Comparison of ENCODE assay signal across 8 cellular contexts in the genomic region with DNA sequence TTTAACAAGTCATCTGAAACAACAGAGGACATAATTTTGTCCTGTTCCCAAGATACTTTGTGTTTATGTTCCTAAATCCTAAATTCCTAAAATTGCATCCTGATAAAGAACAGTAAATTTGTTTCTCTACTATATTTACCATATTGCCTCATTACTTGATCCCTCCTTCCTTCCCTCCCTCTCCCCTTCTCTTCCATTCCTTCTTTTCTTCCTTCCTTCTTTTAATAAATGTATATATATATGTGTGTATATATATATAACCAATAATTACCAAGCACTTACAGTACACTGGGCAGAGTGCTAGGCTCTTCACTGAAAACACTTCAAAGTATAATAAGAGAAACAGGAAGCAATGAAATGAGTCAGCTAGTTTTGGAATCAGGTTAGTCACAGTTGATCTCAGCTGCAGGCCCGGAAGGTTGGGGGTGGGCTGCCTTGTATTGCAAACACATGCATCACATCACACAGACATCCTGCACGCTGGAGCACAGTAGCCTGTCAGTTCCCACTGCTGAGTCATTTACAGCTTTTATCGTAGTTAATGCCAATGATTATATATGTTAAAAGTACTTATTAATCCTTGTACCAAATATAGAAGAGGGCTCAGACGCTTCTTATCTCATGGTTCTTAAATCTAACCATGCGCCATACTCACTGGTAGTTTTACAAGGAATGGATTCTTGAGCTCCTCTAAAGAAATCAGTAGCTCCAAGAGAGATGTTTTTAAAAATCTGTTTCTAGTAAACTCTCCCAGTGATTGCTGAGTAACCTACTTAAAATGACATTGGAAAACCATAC.
DNase-seq lines count a peak whose midpoint lies in the region; ATAC-seq and TF ChIP-seq lines count a peak whose summit lies in the region.

No MANE protein-coding gene starts in this region.

- no peak overlapping the region for H2AFZ ChIP-seq in OCI-LY1 (ENCODE audit: low read length)

- no peak overlapping the region for H3K9ac ChIP-seq in OCI-LY1 (ENCODE audit: low read length)
- H3K9ac ChIP-seq in iPS-15b (ENCODE audit: low read depth, low read length): peak overlapping the region; percentile 8

- no peaks in the 10 kb centered on the region for H3K9me2 ChIP-seq in OCI-LY1 (ENCODE audit: low read depth, low read length)

- no peak overlapping the region for H3K27ac Mint-ChIP-seq in progenitor cell of endocrine pancreas

- H3K27me3 ChIP-seq in OCI-LY1 (ENCODE audit: insufficient read depth, low read length) (no peaks in the 10 kb centered on the region), iPS-15b (ENCODE audit: control insufficient read depth, insufficient read depth, low read length) (no peaks in the 10 kb centered on the region)

- peak overlapping the region; percentile 22; the same call in 1 of the 2 replicates for H3K4me2 ChIP-seq in OCI-LY1 (ENCODE audit: low read length)

- no peaks in the 10 kb centered on the region for H3F3A ChIP-seq in OCI-LY1 (ENCODE audit: insufficient read depth, low read length)

- TF ChIP-seq CTCF in GM20000 (IDR thresholded peaks at IDR 0.05; ENCODE audit: extremely low read depth, missing control alignments) (no peak), OCI-LY1 (IDR thresholded peaks at IDR 0.05; ENCODE audit: low read length) (no peak), progenitor cell of endocrine pancreas (IDR thresholded peaks at IDR 0.05; ENCODE audit: unreplicated experiment) (no peak)

- peaks cover 7% of the 10 kb centered on the region for H3K9me3 Mint-ChIP-seq in progenitor cell of endocrine pancreas (ENCODE audit: low read depth)

- H3K4me3 ChIP-seq in OCI-LY1 (ENCODE audit: low read depth, low read length, poor library complexity, severe bottlenecking) (no peak overlapping the region), iPS-15b (ENCODE audit: low read depth, low read length) (no peak overlapping the region)

- H3K4me1 Mint-ChIP-seq in progenitor cell of endocrine pancreas (ENCODE audit: low read depth): peaks cover 22% of the 10 kb centered on the region

- peak; percentile 87 for ATAC-seq in HG03571 (IDR thresholded peaks at IDR 0.05; ENCODE audit: unreplicated experiment)

- H3K4me1 ChIP-seq in OCI-LY1 (ENCODE audit: insufficient read depth, low read length, severe bottlenecking): peaks cover 10% of the 10 kb centered on the region
- peaks cover 9% of the 10 kb centered on the region for H3K4me1 ChIP-seq in iPS-15b (ENCODE audit: control insufficient read depth, insufficient read depth, low read length)

- no peaks in the 10 kb centered on the region for H3K36me3 Mint-ChIP-seq in progenitor cell of endocrine pancreas (ENCODE audit: insufficient read depth)

- H3K9me3 ChIP-seq in OCI-LY1 (ENCODE audit: low read length) (no peaks in the 10 kb centered on the region), iPS-15b (ENCODE audit: control insufficient read depth, insufficient read depth, low read length) (no peaks in the 10 kb centered on the region)

- no peaks in the 10 kb centered on the region for H3K36me3 ChIP-seq in OCI-LY1 (ENCODE audit: insufficient read depth, low read length)
- H3K36me3 ChIP-seq in iPS-15b (ENCODE audit: control insufficient read depth, insufficient read depth, low read length): no peaks in the 10 kb centered on the region

- no peak overlapping the region for H3K4me3 Mint-ChIP-seq in progenitor cell of endocrine pancreas (ENCODE audit: low read depth)

- H3K27me3 Mint-ChIP-seq in progenitor cell of endocrine pancreas: no peaks in the 10 kb centered on the region

- H3K27ac ChIP-seq in OCI-LY1 (ENCODE audit: low read depth, low read length, poor library complexity, severe bottlenecking): no peak overlapping the region

- H3K79me2 ChIP-seq in OCI-LY1 (ENCODE audit: insufficient read depth, low read length): no peaks in the 10 kb centered on the region

- peak; percentile 98 for DNase-seq in Daoy (ENCODE audit: low read depth)
- DNase-seq in GM20000 (ENCODE audit: low spot score): peak; percentile 76
- peak; percentile 58 to 66 for DNase-seq in activated T-cell treated with anti-CD3 and anti-CD28 coated beads, Interleukin-2, amount 50 U/mL, for 48 hours
- DNase-seq in stimulated activated CD8-positive, alpha-beta memory T cell treated with anti-CD3 and anti-CD28 coated beads, Interleukin-12 subunit alpha, Interleukin-12 subunit beta, amount 100 ng/mL, for 24 hours (ENCODE audit: extremely low read depth): peak; percentile 14
- no peak for DNase-seq in progenitor cell of endocrine pancreas (ENCODE audit: low spot score, unreplicated experiment)

- H4K20me1 ChIP-seq in OCI-LY1 (ENCODE audit: insufficient read depth, low read length): no peaks in the 10 kb centered on the region
